ENCODE assay signal across 17 cellular contexts in genomic region chr5:68557162-68557936, GRCh38.
A peak's percentile ranks its signal among the peaks of the same experiment; 100 is the strongest.
DNase-seq lines count a peak whose midpoint lies in the region; ATAC-seq and TF ChIP-seq lines count a peak whose summit lies in the region.
"Had no signal": no experiment of that assay in that cellular context is flagged by ENCODE, and none has a peak within 500 bp of the region (broad histone marks: within the 10 kb centered on the region; RNA-seq: fewer than 3 reads in every experiment).

No MANE protein-coding gene starts in this region.

- H3K36me3 ChIP-seq in IMR-90 (ENCODE audit: control insufficient read depth, insufficient read depth, low read length) (no peaks in the 10 kb centered on the region), parathyroid adenoma (ENCODE audit: control insufficient read depth, insufficient read depth, low read length) (no peaks in the 10 kb centered on the region)

- H2AK9ac ChIP-seq in IMR-90 (replicated peaks; ENCODE audit: low read depth, low read length, poor library complexity), result no peak overlapping the region

- BruUV-seq in IMR-90 (replicated peaks; lab: Mats Ljungman, UMichigan), result no TSS peak

- H3K14ac ChIP-seq in IMR-90 (replicated peaks; ENCODE audit: low read depth, low read length), result peak overlapping the region; percentile 80

- CTCF ChIA-PET in IMR-90 (lab: Yijun Ruan, JAX), result interaction anchor here (0.6 kb wide), 1 partner anchor 78 kb away, joined by 3 read pairs; no protein-coding TSS in a partner anchor

- H3K27ac ChIP-seq in IMR-90 (ENCODE audit: insufficient read depth, low read length) (peak overlapping the region; percentile 59), parathyroid adenoma (peak overlapping the region; percentile 91)

- WGBS in IMR-90 (ENCODE audit: extremely low coverage in 2 of 2, insufficient read length in 1 of 2), 2 experiments, result 50% methylated on average over 2 of the region's 4 CpGs; no CpG with 5 or more reads in 1 of the 2 experiments

- DNase-seq in AG10803 (ENCODE audit: low read depth), result peak; percentile 62
- DNase-seq in IMR-90, result peak; percentile 28
- DNase-seq in fibroblast of the aortic adventitia (ENCODE audit: low read depth), result peak; percentile 43
- no peak for DNase-seq in dermis blood vessel endothelial cell
- no peak for DNase-seq in stimulated activated naive CD4-positive, alpha-beta T cell (lab: John Stamatoyannopoulos, UW)
- DNase-seq in anterior cingulate cortex (lab: John Stamatoyannopoulos, UW), result no peak
- DNase-seq: DMS 273 treated with DMSO at 0.1 percent for 48 hours, GF-D8, NCI-H1417 treated with DMSO at 0.1 percent for 48 hours, NCI-H1930, NCI-H345, NCI-H524 treated with DMSO at 0.1 percent for 48 hours, RPMI8226, SIG-M5 had no signal

- H3K9me1 ChIP-seq in IMR-90 (ENCODE audit: insufficient read depth, low read length), result peaks cover 5% of the 10 kb centered on the region; the same call in 1 of the 2 replicates

- ATAC-seq in IMR-90 (ENCODE audit: low read depth) (peak; percentile 44; the same call in 1 of the 2 replicates), GM21619 (IDR thresholded peaks at IDR 0.05; ENCODE audit: unreplicated experiment) (no peak)
- ATAC-seq: SK-N-SH treated with all-trans-retinoic acid at 6 μM for 48 hours had no signal

- H2AFZ ChIP-seq in IMR-90 (replicated peaks; ENCODE audit: low read length, poor library complexity) (peak overlapping the region; percentile 5), parathyroid adenoma (peak overlapping the region; percentile 2)

- H2BK20ac ChIP-seq in IMR-90 (ENCODE audit: low read depth, low read length), result peak overlapping the region; percentile 94

- H2BK5ac ChIP-seq in IMR-90 (ENCODE audit: low read depth, low read length, poor library complexity, severe bottlenecking), result peak overlapping the region; percentile 89

- H2BK120ac ChIP-seq in IMR-90 (ENCODE audit: low read depth, low read length), result peak overlapping the region; percentile 93

- TF ChIP-seq RAD21 in IMR-90 (IDR thresholded peaks at IDR 0.05; ENCODE audit: low read length), result no peak

- H3K4me3 ChIP-seq in AG10803 (ENCODE audit: low read length), result no peak overlapping the region
- no peak overlapping the region for H3K4me3 ChIP-seq in IMR-90 (ENCODE audit: insufficient read depth, low read depth, low read length)
- no peak overlapping the region for H3K4me3 ChIP-seq in fibroblast of the aortic adventitia (ENCODE audit: low read depth, low read length)
- no peak overlapping the region for H3K4me3 ChIP-seq in parathyroid adenoma (ENCODE audit: low read depth, low read length)

- POLR2A ChIA-PET in IMR-90 (lab: Charles Lee; ENCODE audit: unreplicated experiment), result no interaction called here

- H4K20me1 ChIP-seq in IMR-90 (ENCODE audit: insufficient read depth, low read length), result no peaks in the 10 kb centered on the region

- no peaks in the 10 kb centered on the region for H3K27me3 ChIP-seq in IMR-90 (ENCODE audit: control insufficient read depth, insufficient read depth, low read length)
- no peaks in the 10 kb centered on the region for H3K27me3 ChIP-seq in parathyroid adenoma (ENCODE audit: control insufficient read depth, insufficient read depth, low read length)

- H3K4me1 ChIP-seq in IMR-90 (ENCODE audit: control insufficient read depth, insufficient read depth, low read length) (peaks cover 9% of the 10 kb centered on the region), parathyroid adenoma (peaks cover 38% of the 10 kb centered on the region)

- peak overlapping the region; percentile 60 to 62 for H4K8ac ChIP-seq in IMR-90 (ENCODE audit: low read depth in 2 of 2, low read length in 2 of 2)

- H3K9ac ChIP-seq in IMR-90 (ENCODE audit: low read depth, low read length) (no peak overlapping the region; the same call in 1 of the 2 replicates), parathyroid adenoma (no peak overlapping the region)

- H2BK15ac ChIP-seq in IMR-90 (ENCODE audit: low read depth, low read length), result peak overlapping the region; percentile 59; the same call in 1 of the 3 replicates

- H3K9me3 ChIP-seq in IMR-90 (ENCODE audit: control insufficient read depth, insufficient read depth, low read length) (no peaks in the 10 kb centered on the region; the same call in 1 of the 2 replicates), parathyroid adenoma (ENCODE audit: control insufficient read depth, low read length) (peaks cover 4% of the 10 kb centered on the region)

- in situ Hi-C loops in IMR-90 (cut with MboI; ENCODE audit: low sequenced_read_pairs), result no loop called here

- dilution Hi-C loops in IMR-90 (cut with HindIII; ENCODE audit: low sequenced_read_pairs, unreplicated experiment), result no loop called here

- H3K79me1 ChIP-seq in IMR-90 (ENCODE audit: low read depth in 1 of 2, low read length in 2 of 2), result no peaks in the 10 kb centered on the region

- H2AK5ac ChIP-seq in IMR-90 (ENCODE audit: low read depth, low read length), result peak overlapping the region; percentile 70; the same call in 1 of the 2 replicates

- H3K23ac ChIP-seq in IMR-90 (ENCODE audit: low read depth, low read length), result peak overlapping the region; percentile 71; the same call in 1 of the 2 replicates

- peak overlapping the region; percentile 89 for H3K4ac ChIP-seq in IMR-90 (ENCODE audit: low read depth, low read length)

- peak overlapping the region; percentile 14; the same call in 1 of the 2 replicates for H3K4me2 ChIP-seq in IMR-90 (ENCODE audit: low read depth, low read length)
- no peak overlapping the region for H3K4me2 ChIP-seq in parathyroid adenoma (ENCODE audit: low read length)

- peak overlapping the region; percentile 68 for H4K91ac ChIP-seq in IMR-90 (ENCODE audit: insufficient read depth, low read depth, low read length)

- intact Hi-C loops in IMR-90 (cut with micrococcal nuclease), result loop anchor here (10.0 kb wide), 1 partner anchor 243 kb away; no protein-coding TSS in a partner anchor

- TF ChIP-seq CTCF in AG10803 (conservative IDR thresholded peaks at IDR 0.05; ENCODE audit: low read length) (no peak), IMR-90 (conservative IDR thresholded peaks at IDR 0.05; ENCODE audit: low read depth, low read length) (no peak), fibroblast of the aortic adventitia (IDR thresholded peaks at IDR 0.05; ENCODE audit: insufficient read depth, low read length) (no peak), parathyroid adenoma (IDR thresholded peaks at IDR 0.05) (no peak)

- no peaks in the 10 kb centered on the region for H3K79me2 ChIP-seq in parathyroid adenoma

- H3K18ac ChIP-seq in IMR-90 (ENCODE audit: low read depth, low read length), result peak overlapping the region; percentile 89; the same call in 1 of the 2 replicates

- H3K56ac ChIP-seq in IMR-90 (ENCODE audit: extremely low read depth, insufficient read depth, low read length), result peak overlapping the region; percentile 47; the same call in 1 of the 2 replicates

- peak overlapping the region; percentile 49; the same call in 1 of the 2 replicates for H4K5ac ChIP-seq in IMR-90 (ENCODE audit: low read depth, low read length)

- TF ChIP-seq POLR2A in IMR-90 (IDR thresholded peaks at IDR 0.05; ENCODE audit: low read depth, low read length), result no peak

TF ChIP-seq in IMR-90, 13 proteins besides CTCF, POLR2A, EP300 and RAD21:
- no peak for TF ChIP-seq RFX5 (IDR thresholded peaks at IDR 0.05; ENCODE audit: low read depth, low read length)
- no peak for TF ChIP-seq MAFK (IDR thresholded peaks at IDR 0.05; ENCODE audit: low read depth, low read length)
- no peak for TF ChIP-seq SMC3 (IDR thresholded peaks at IDR 0.05; ENCODE audit: low read depth, low read length)
- TF ChIP-seq CHD1 (IDR thresholded peaks at IDR 0.05; ENCODE audit: low read depth, low read length), result no peak
- TF ChIP-seq MAZ (IDR thresholded peaks at IDR 0.05; ENCODE audit: borderline replicate concordance, low read depth, low read length), result no peak
TF ChIP-seq in IMR-90: peak in this region for 0.

Comparison
In these comparisons a context has a peak if more than half of its experiments do, and no peak if none do; other contexts are left out.
1. DNase-seq: peak in AG10803 (single experiment), IMR-90 (single experiment) and fibroblast of the aortic adventitia (single experiment); none in dermis blood vessel endothelial cell (single experiment), stimulated activated naive CD4-positive, alpha-beta T cell (0 of 6) and anterior cingulate cortex (0 of 58).